23 cellular contexts compared by ENCODE assay signal in genomic region chr4:147855670-147856069, GRCh38.
A peak's percentile ranks its signal among the peaks of the same experiment; 100 is the strongest.
DNase-seq lines count a peak whose midpoint lies in the region; ATAC-seq, FAIRE-seq and TF ChIP-seq lines count a peak whose summit lies in the region.
"Had no signal": no experiment of that assay in that cellular context is flagged by ENCODE, and none has a peak within 500 bp of the region (broad histone marks: within the 10 kb centered on the region; RNA-seq: fewer than 3 reads in every experiment).

No MANE protein-coding gene starts in this region.

- no peak for ATAC-seq in HepG2
- peak in 6 of 8 donors; percentile 28 to 88 (median 50) for ATAC-seq in heart right ventricle
- ATAC-seq in sciatic nerve, result peak; percentile 84
- no peak for ATAC-seq in GM21717 (IDR thresholded peaks at IDR 0.05; ENCODE audit: unreplicated experiment)
- no peak for ATAC-seq in HG03097 (IDR thresholded peaks at IDR 0.05; ENCODE audit: low FRiP score, unreplicated experiment)
- ATAC-seq: activated CD8-positive, alpha-beta memory T cell treated with anti-CD3 and anti-CD28 coated beads, Interleukin-2, amount 10 ng/mL, durations not matched to agents 7 days and 5 days; activated naive CD4-positive, alpha-beta T cell treated with anti-CD3 and anti-CD28 coated beads, Interleukin-2, amount 50 U/mL, for 72 hours; CD8-positive, alpha-beta T cell; left lobe of liver; T-cell had no signal

- peaks cover 7% of the 10 kb centered on the region for H3K27me3 Mint-ChIP-seq in activated T-helper 1 cell treated with anti-CD3 and anti-CD28 coated beads, Interleukin-12 subunit alpha, Interleukin-12 subunit beta, Interleukin-2, Interleukin-4 antibody, amounts not matched to agents 30 ng/mL and 10 ng/mL and 1 ng/mL, durations not matched to agents 14 hours and 24 hours and 36 hours (ENCODE audit: insufficient read depth)
- H3K27me3 Mint-ChIP-seq: activated CD8-positive, alpha-beta memory T cell treated with anti-CD3 and anti-CD28 coated beads, Interleukin-2, amount 10 ng/mL, durations not matched to agents 7 days and 5 days; T-cell had no signal

- no peak overlapping the region for H2AFZ ChIP-seq in HepG2 (ENCODE audit: low read length)
- H2AFZ ChIP-seq: PC-9 had no signal

- no peak overlapping the region for H3K4me2 ChIP-seq in HepG2 (ENCODE audit: low read depth, low read length)
- H3K4me2 ChIP-seq: PC-9 had no signal

- in situ Hi-C loops in HepG2 (cut with HindIII; ENCODE audit: extremely low pct_ligation_motif_present, low pct_unique_long_range_greater_than_20kb), result loop anchor here (25.0 kb wide), 1 partner anchor 693 kb away; no protein-coding TSS in a partner anchor

- TF ChIP-seq CTCF in liver (IDR thresholded peaks at IDR 0.05; ENCODE audit: low read depth, low read length, missing input control) (no peak), HepG2 (CRISPR knock-in tag; IDR thresholded peaks at IDR 0.05) (no peak), heart right ventricle (IDR thresholded peaks at IDR 0.05) (no peak)

- H3K36me3 ChIP-seq in liver (ENCODE audit: control insufficient read depth in 4 of 4, insufficient read depth in 3 of 4, low read depth in 1 of 4, low read length in 3 of 4), result no peaks in the 10 kb centered on the region
- no peaks in the 10 kb centered on the region for H3K36me3 ChIP-seq in HepG2 (replicated peaks in 1 of 2; ENCODE audit: control insufficient read depth in 1 of 2, insufficient read depth in 2 of 2, low read length in 2 of 2)
- peaks cover 0 to 13% (median 0%) of the 10 kb centered on the region in 9 donors for H3K36me3 ChIP-seq in heart right ventricle

- TF ChIP-seq POLR2A in HepG2 (IDR thresholded peaks at IDR 0.05; ENCODE audit: insufficient read depth in 1 of 2, low read depth in 2 of 2, low read length in 2 of 2), result no peak

- H3K27me3 ChIP-seq in liver (ENCODE audit: control insufficient read depth in 4 of 4, insufficient read depth in 4 of 4, low read length in 3 of 4), result no peaks in the 10 kb centered on the region
- H3K27me3 ChIP-seq in HepG2 (ENCODE audit: control insufficient read depth in 1 of 2, insufficient read depth in 2 of 2, low read length in 2 of 2), result no peaks in the 10 kb centered on the region
- H3K27me3 ChIP-seq in heart right ventricle, result no peaks in the 10 kb centered on the region

- no peaks in the 10 kb centered on the region for H3K9me3 Mint-ChIP-seq in activated T-helper 1 cell treated with anti-CD3 and anti-CD28 coated beads, Interleukin-12 subunit alpha, Interleukin-12 subunit beta, Interleukin-2, Interleukin-4 antibody, amounts not matched to agents 30 ng/mL and 10 ng/mL and 1 ng/mL, durations not matched to agents 14 hours and 24 hours and 36 hours
- H3K9me3 Mint-ChIP-seq: activated naive CD4-positive, alpha-beta T cell treated with anti-CD3 and anti-CD28 coated beads, Interleukin-2, amount 50 U/mL, for 72 hours; CD8-positive, alpha-beta T cell; T-cell had no signal

- CTCF ChIA-PET in HepG2 (lab: Yijun Ruan, JAX; ENCODE audit: low intra/inter-chr PET ratio, low total read pairs), result no interaction called here

- H3K4me3 ChIP-seq in liver (ENCODE audit: low read depth in 1 of 3, low read length in 3 of 3) (no peak overlapping the region), HepG2 (replicated peaks in 1 of 3; ENCODE audit: insufficient read depth in 1 of 3, low read depth in 2 of 3, low read length in 3 of 3) (no peak overlapping the region), heart right ventricle (no peak overlapping the region)
- H3K4me3 ChIP-seq: PC-9 had no signal

- H3K4me1 ChIP-seq in liver (ENCODE audit: control insufficient read depth in 4 of 4, insufficient read depth in 4 of 4, low read length in 3 of 4) (no peaks in the 10 kb centered on the region), HepG2 (ENCODE audit: insufficient read depth, low read length) (no peaks in the 10 kb centered on the region), heart right ventricle (peaks cover 5 to 55% (median 24%) of the 10 kb centered on the region in 9 donors)

- H3K27ac ChIP-seq in liver (ENCODE audit: low read depth in 1 of 2, low read length in 2 of 2) (no peak overlapping the region), HepG2 (ENCODE audit: extremely low read length, insufficient read depth, low read length) (no peak overlapping the region), heart right ventricle (peak overlapping the region in 8 of 10 donors; percentile 15 to 76 (median 50))
- H3K27ac ChIP-seq: PC-9 had no signal

- POLR2A ChIA-PET in HepG2 (lab: Yijun Ruan, JAX), result no interaction called here

- H3K4me3 Mint-ChIP-seq in activated T-helper 1 cell treated with anti-CD3 and anti-CD28 coated beads, Interleukin-12 subunit alpha, Interleukin-12 subunit beta, Interleukin-2, Interleukin-4 antibody, amounts not matched to agents 30 ng/mL and 10 ng/mL and 1 ng/mL, durations not matched to agents 14 hours and 24 hours and 36 hours, result no peak overlapping the region
- H3K4me3 Mint-ChIP-seq: activated CD8-positive, alpha-beta memory T cell treated with anti-CD3 and anti-CD28 coated beads, Interleukin-2, amount 10 ng/mL, durations not matched to agents 7 days and 5 days; CD8-positive, alpha-beta T cell; T-cell had no signal

- H4K20me1 ChIP-seq in HepG2 (ENCODE audit: insufficient read depth, low read length), result no peaks in the 10 kb centered on the region

- H3K79me2 ChIP-seq in HepG2 (ENCODE audit: insufficient read depth, low read length), result no peaks in the 10 kb centered on the region

- intact Hi-C loops in HepG2 (cut with micrococcal nuclease; ENCODE audit: unreplicated experiment), result no loop called here
- intact Hi-C loops in heart right ventricle (cut with DNase I), result no loop called here
- intact Hi-C loops in sciatic nerve (cut with DNase I), result no loop called here
- intact Hi-C loops in activated T-helper 1 cell treated with anti-CD3 and anti-CD28 coated beads, Interleukin-12 subunit alpha, Interleukin-12 subunit beta, Interleukin-2, Interleukin-4 antibody, amounts not matched to agents 30 ng/mL and 10 ng/mL and 1 ng/mL, durations not matched to agents 14 hours and 24 hours and 36 hours (cut with micrococcal nuclease), result no loop called here

- H3K27ac Mint-ChIP-seq in activated T-helper 1 cell treated with anti-CD3 and anti-CD28 coated beads, Interleukin-12 subunit alpha, Interleukin-12 subunit beta, Interleukin-2, Interleukin-4 antibody, amounts not matched to agents 30 ng/mL and 10 ng/mL and 1 ng/mL, durations not matched to agents 14 hours and 24 hours and 36 hours, result no peak overlapping the region
- H3K27ac Mint-ChIP-seq: activated CD8-positive, alpha-beta memory T cell treated with anti-CD3 and anti-CD28 coated beads, Interleukin-2, amount 10 ng/mL, durations not matched to agents 7 days and 5 days; activated naive CD4-positive, alpha-beta T cell treated with anti-CD3 and anti-CD28 coated beads, Interleukin-2, amount 50 U/mL, for 72 hours; CD8-positive, alpha-beta T cell; T-cell had no signal

- DNase-seq in HepG2 (ENCODE audit: low spot score), result no peak
- no peak for DNase-seq in heart right ventricle
- no peak for DNase-seq in sciatic nerve (ENCODE audit: low spot score)
- DNase-seq in activated T-helper 1 cell treated with anti-CD3 and anti-CD28 coated beads, Interleukin-12 subunit alpha, Interleukin-12 subunit beta, Interleukin-2, Interleukin-4 antibody, amounts not matched to agents 30 ng/mL and 10 ng/mL and 1 ng/mL, durations not matched to agents 14 hours and 24 hours and 36 hours (ENCODE audit: low spot score), result no peak
- DNase-seq in activated CD4-positive, alpha-beta T cell treated with anti-CD3 and anti-CD28 coated beads for 48 hours, result no peak
- DNase-seq: 8988T; activated CD8-positive, alpha-beta memory T cell treated with anti-CD3 and anti-CD28 coated beads, Interleukin-2, amount 10 ng/mL, durations not matched to agents 7 days and 5 days; CD8-positive, alpha-beta T cell; DMS53; GDM1; head of caudate nucleus; NCI-H1105; NCI-H2081; NCI-H446; PC-9; posterior cingulate gyrus; T-cell had no signal

- no peaks in the 10 kb centered on the region for H3K9me3 ChIP-seq in liver (ENCODE audit: control insufficient read depth in 4 of 4, low read length in 3 of 4)
- no peaks in the 10 kb centered on the region for H3K9me3 ChIP-seq in HepG2 (ENCODE audit: low read length)
- H3K9me3 ChIP-seq in heart right ventricle, result no peaks in the 10 kb centered on the region

- 62% methylated on average over 1 of the region's 1 CpG for WGBS in liver
- 38% methylated on average over 1 of the region's 1 CpG for WGBS in HepG2 (ENCODE audit: low lambda C conversion rate)
- 22 to 32% methylated on average over 1 of the region's 1 CpG for WGBS in heart right ventricle, 2 donors

- peaks cover 1% of the 10 kb centered on the region for H3K36me3 Mint-ChIP-seq in activated T-helper 1 cell treated with anti-CD3 and anti-CD28 coated beads, Interleukin-12 subunit alpha, Interleukin-12 subunit beta, Interleukin-2, Interleukin-4 antibody, amounts not matched to agents 30 ng/mL and 10 ng/mL and 1 ng/mL, durations not matched to agents 14 hours and 24 hours and 36 hours (ENCODE audit: low read depth)
- H3K36me3 Mint-ChIP-seq: activated naive CD4-positive, alpha-beta T cell treated with anti-CD3 and anti-CD28 coated beads, Interleukin-2, amount 50 U/mL, for 72 hours; CD8-positive, alpha-beta T cell had no signal

- TF ChIP-seq EP300 in HepG2 (IDR thresholded peaks at IDR 0.05; ENCODE audit: low read depth in 2 of 2, low read length in 2 of 2), result no peak
- TF ChIP-seq EP300 in HepG2 (CRISPR knock-in tag; IDR thresholded peaks at IDR 0.05; ENCODE audit: borderline replicate concordance), result no peak

- TF ChIP-seq RAD21 in liver (IDR thresholded peaks at IDR 0.05), result peak in 1 of 2 donors; percentile 6
- TF ChIP-seq RAD21 in HepG2 (CRISPR knock-in tag; IDR thresholded peaks at IDR 0.05), result no peak

- H3K9ac ChIP-seq in liver (ENCODE audit: low read depth in 1 of 2, low read length in 2 of 2) (no peak overlapping the region), HepG2 (ENCODE audit: insufficient read depth, low read depth, low read length) (no peak overlapping the region)

- BruUV-seq in HepG2 (replicated peaks; lab: Mats Ljungman, UMichigan), result no TSS peak

- FAIRE-seq in HepG2 (lab: Jason Lieb, UNC), result no peak
- FAIRE-seq: GM19239 had no signal

- no peaks in the 10 kb centered on the region for H3K4me1 Mint-ChIP-seq in activated T-helper 1 cell treated with anti-CD3 and anti-CD28 coated beads, Interleukin-12 subunit alpha, Interleukin-12 subunit beta, Interleukin-2, Interleukin-4 antibody, amounts not matched to agents 30 ng/mL and 10 ng/mL and 1 ng/mL, durations not matched to agents 14 hours and 24 hours and 36 hours (ENCODE audit: low read depth)
- H3K4me1 Mint-ChIP-seq: activated CD8-positive, alpha-beta memory T cell treated with anti-CD3 and anti-CD28 coated beads, Interleukin-2, amount 10 ng/mL, durations not matched to agents 7 days and 5 days; T-cell had no signal

TF ChIP-seq in liver, 16 proteins besides CTCF, POLR2A, EP300 and RAD21 (continues in another document):
- TF ChIP-seq NR2F2 (IDR thresholded peaks at IDR 0.05), result peak; percentile 74
- TF ChIP-seq FOXA2 (IDR thresholded peaks at IDR 0.05), result no peak
- no peak for TF ChIP-seq YY1 (IDR thresholded peaks at IDR 0.05)
- no peak for TF ChIP-seq GABPA (IDR thresholded peaks at IDR 0.05 in 1 of 2, conservative IDR thresholded peaks at IDR 0.05 in 1 of 2)

Comparison
In these comparisons a context has a peak if more than half of its experiments do, and no peak if none do; other contexts are left out.
1. H3K27ac ChIP-seq: peak in heart right ventricle (8 of 10); none in liver (0 of 2) and HepG2 (single experiment).
2. ATAC-seq: peak in heart right ventricle (6 of 8) and sciatic nerve (single experiment); none in HepG2 (single experiment), GM21717 (single experiment) and HG03097 (single experiment).